Comparison of ENCODE assay signal across 19 cellular contexts in genomic region chr17:30513346-30513745, GRCh38. TPM values are rescaled to one million over a fixed set of nuclear protein-coding genes. Genes with fewer than 3 reads are reported as not detected.
A peak's percentile ranks its signal among the peaks of the same experiment; 100 is the strongest.
DNase-seq lines count a peak whose midpoint lies in the region; ATAC-seq and TF ChIP-seq lines count a peak whose summit lies in the region.
"Had no signal": no experiment of that assay in that cellular context is flagged by ENCODE, and none has a peak within 500 bp of the region (broad histone marks: within the 10 kb centered on the region; RNA-seq: fewer than 3 reads in every experiment).

No MANE protein-coding gene starts in this region.

- CTCF ChIA-PET in AG04449 (lab: Yijun Ruan, JAX) (interaction anchor here (1.5 to 1.8 kb wide), 2 partner anchors 14 to 37 kb away, joined by 3 to 12 read pairs; partner anchors contain the start of gene GOSR1), Panc1 (lab: Charles Lee) (no interaction called here)

- TF ChIP-seq CTCF in AG04449 (IDR thresholded peaks at IDR 0.05; ENCODE audit: insufficient read depth, low read length, missing control alignments): no peak
- TF ChIP-seq CTCF in Panc1 (IDR thresholded peaks at IDR 0.05): no peak
- TF ChIP-seq CTCF in cardiac fibroblast (IDR thresholded peaks at IDR 0.05; ENCODE audit: low read depth, low read length): no peak
- no peak for TF ChIP-seq CTCF in esophagus squamous epithelium (IDR thresholded peaks at IDR 0.05)
- TF ChIP-seq CTCF in left ventricle myocardium inferior (IDR thresholded peaks at IDR 0.05; ENCODE audit: borderline replicate concordance): no peak

- no peak for TF ChIP-seq POLR2A in esophagus squamous epithelium (IDR thresholded peaks at IDR 0.05)

- in situ Hi-C loops in Panc1 (cut with HindIII; ENCODE audit: low pct_unique_long_range_greater_than_20kb, low sequenced_read_pairs): no loop called here

- H3K36me3 ChIP-seq in Panc1 (ENCODE audit: control insufficient read depth, insufficient read depth, low read length) (peaks cover 2% of the 10 kb centered on the region), esophagus squamous epithelium (peaks cover 0 to 69% (median 10%) of the 10 kb centered on the region in 3 donors), left ventricle myocardium inferior (peaks cover 48% of the 10 kb centered on the region)

- ATAC-seq in Panc1 (no peak), HG02678 (IDR thresholded peaks at IDR 0.05; ENCODE audit: unreplicated experiment) (no peak)

- WGBS in esophagus squamous epithelium, 2 donors: 100% methylated on average over 1 of the region's 1 CpG

- H3K27ac ChIP-seq in Panc1 (ENCODE audit: low read length) (no peak overlapping the region), esophagus squamous epithelium (no peak overlapping the region), left ventricle myocardium inferior (replicated peaks) (no peak overlapping the region)
- H3K27ac ChIP-seq: HL-60, Peyer's patch had no signal

- H3K4me1 ChIP-seq in Panc1 (ENCODE audit: control insufficient read depth, insufficient read depth, low read length): no peaks in the 10 kb centered on the region
- peaks cover 0 to under 1% (median 0%) of the 10 kb centered on the region in 3 donors for H3K4me1 ChIP-seq in esophagus squamous epithelium
- H3K4me1 ChIP-seq in left ventricle myocardium inferior: peaks cover 13% of the 10 kb centered on the region
- H3K4me1 ChIP-seq: Peyer's patch had no signal

- H3K27me3 ChIP-seq in Panc1 (ENCODE audit: control insufficient read depth, insufficient read depth, low read length) (no peaks in the 10 kb centered on the region), esophagus squamous epithelium (no peaks in the 10 kb centered on the region), left ventricle myocardium inferior (ENCODE audit: low read depth) (no peaks in the 10 kb centered on the region)
- H3K27me3 ChIP-seq: Peyer's patch had no signal

- DNase-seq in AG04449 (ENCODE audit: low read depth, low spot score) (peak; percentile 64), Panc1 (ENCODE audit: low read depth, low spot score) (no peak), cardiac fibroblast (ENCODE audit: low read depth in 2 of 2) (peak; percentile 10 to 83), hepatic stellate cell (ENCODE audit: low spot score) (peak; percentile 75), esophagus squamous epithelium (lab: John Stamatoyannopoulos, UW) (no peak), left ventricle myocardium inferior (no peak), NCI-H526 (lab: John Stamatoyannopoulos, UW) (no peak)
- DNase-seq: DMS79, H7, HFFc6, NCI-H1048, NCI-H1436, NCI-H1930, NCI-H345, NCI-H526 treated with DMSO at 0.1 percent for 48 hours, Peyer's patch, Right ventricle myocardium superior had no signal

- no peak overlapping the region for H3K4me3 ChIP-seq in AG04449 (ENCODE audit: low read depth, low read length)
- no peak overlapping the region for H3K4me3 ChIP-seq in Panc1 (ENCODE audit: low read depth in 2 of 2, low read length in 2 of 2)
- H3K4me3 ChIP-seq in cardiac fibroblast (replicated peaks in 1 of 2; ENCODE audit: low read depth in 2 of 2, low read length in 2 of 2): no peak overlapping the region
- no peak overlapping the region for H3K4me3 ChIP-seq in esophagus squamous epithelium
- H3K4me3 ChIP-seq in left ventricle myocardium inferior: no peak overlapping the region
- H3K4me3 ChIP-seq: Peyer's patch had no signal

- BruUV-seq in Panc1 (replicated peaks; lab: Mats Ljungman, UMichigan): TSS peak; percentile 8

- intact Hi-C loops in Panc1 (cut with micrococcal nuclease; ENCODE audit: unreplicated experiment) (no loop called here), esophagus squamous epithelium (cut with DNase I) (no loop called here), left ventricle myocardium inferior (cut with micrococcal nuclease) (no loop called here)

- H3K9me3 ChIP-seq in Panc1 (ENCODE audit: control insufficient read depth, insufficient read depth, low read depth, low read length) (no peaks in the 10 kb centered on the region), esophagus squamous epithelium (no peaks in the 10 kb centered on the region), left ventricle myocardium inferior (replicated peaks) (no peaks in the 10 kb centered on the region)
- H3K9me3 ChIP-seq: Peyer's patch had no signal

- POLR2A ChIA-PET in AG04449 (lab: Yijun Ruan, JAX) (no interaction called here), Panc1 (lab: Charles Lee) (no interaction called here)

RNA-seq across cellular contexts. Expression of gene GOSR1, which starts 36.1 kb away (rescaled TPM):
- total RNA-seq in Panc1 (2021; ENCODE audit: unreplicated experiment): 68.0 TPM
- 35.4 TPM for polyA plus RNA-seq in Panc1 (2012; ENCODE audit: insufficient read length)
- total RNA-seq in esophagus squamous epithelium: 10 to 100 TPM; 19.4 to 50.4 (median 37.7) TPM
- 28.2 TPM for total RNA-seq in left ventricle myocardium inferior

Comparison
In these comparisons a context has a peak if more than half of its experiments do, and no peak if none do; other contexts are left out.
1. DNase-seq: peak in AG04449 (single experiment), cardiac fibroblast (2 of 2) and hepatic stellate cell (single experiment); none in Panc1 (single experiment), esophagus squamous epithelium (single experiment), left ventricle myocardium inferior (single experiment) and NCI-H526 (0 of 2).